In the genomic region with DNA sequence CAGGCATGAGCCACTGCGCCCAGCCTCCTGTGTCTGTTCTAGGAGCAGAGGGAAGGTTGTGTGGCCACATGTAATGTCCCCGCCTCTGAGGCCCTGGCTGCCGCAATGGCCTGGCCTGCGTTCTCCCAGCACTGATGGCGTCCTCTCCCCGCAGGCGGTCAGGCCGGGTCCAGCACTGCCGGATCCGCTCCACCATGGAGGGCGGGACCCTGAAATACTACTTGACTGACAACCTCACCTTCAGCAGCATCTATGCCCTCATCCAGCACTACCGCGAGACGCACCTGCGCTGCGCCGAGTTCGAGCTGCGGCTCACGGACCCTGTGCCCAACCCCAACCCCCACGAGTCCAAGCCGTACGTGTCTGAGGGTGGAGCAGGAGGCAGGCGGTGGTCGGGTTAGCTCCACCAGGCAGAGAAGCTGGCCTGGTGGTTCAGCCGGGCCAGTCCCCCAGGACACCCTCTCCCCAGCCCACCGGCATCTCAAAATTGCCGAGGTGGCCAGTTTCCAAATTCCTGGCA, we compare ENCODE assay signal across 16 cellular contexts.
DNase-seq lines count a peak whose midpoint lies in the region; ATAC-seq, FAIRE-seq and TF ChIP-seq lines count a peak whose summit lies in the region.
"Had no signal": no experiment of that assay in that cellular context is flagged by ENCODE, and none has a peak within 500 bp of the region (broad histone marks: within the 10 kb centered on the region; RNA-seq: fewer than 3 reads in every experiment).

No MANE protein-coding gene starts in this region.

- H3K79me1 ChIP-seq in H9 (ENCODE audit: insufficient read depth, low read depth, low read length, poor library complexity, severe bottlenecking): no peaks in the 10 kb centered on the region
- no peaks in the 10 kb centered on the region for H3K79me1 ChIP-seq in H1 (ENCODE audit: low read depth, low read length)

- no peak overlapping the region for H3T11ph ChIP-seq in H9 (ENCODE audit: low read length)

- H3K56ac ChIP-seq in H9 (ENCODE audit: insufficient read length, low read depth, low read length): no peak overlapping the region
- no peak overlapping the region for H3K56ac ChIP-seq in H1 (replicated peaks; ENCODE audit: insufficient read length, low read depth, low read length)

- H3K23me2 ChIP-seq in H9 (ENCODE audit: insufficient read length, low read depth, low read length, poor library complexity, severe bottlenecking) (no peaks in the 10 kb centered on the region), H1 (ENCODE audit: low read depth, low read length) (no peaks in the 10 kb centered on the region)

- no peak overlapping the region for H3K18ac ChIP-seq in H9 (ENCODE audit: insufficient read length, low read depth, low read length)
- H3K18ac ChIP-seq in H1 (ENCODE audit: extremely low read depth, low read length): no peak overlapping the region

- no peak for TF ChIP-seq RAD21 in H1 (IDR thresholded peaks at IDR 0.05 in 1 of 2, conservative IDR thresholded peaks at IDR 0.05 in 1 of 2; ENCODE audit: low read depth in 2 of 2, low read length in 2 of 2)

- H3K9ac ChIP-seq in H9 (ENCODE audit: extremely low read depth, insufficient read length, low read length) (no peak overlapping the region), H1 (replicated peaks in 1 of 4; ENCODE audit: extremely low read depth in 1 of 4, low read depth in 3 of 4, low read length in 3 of 4) (no peak overlapping the region), neural progenitor cell (no peak overlapping the region)
- H3K9ac ChIP-seq: BLaER1, GM23248, KMS-11 had no signal

- CTCF ChIA-PET in H1 (lab: Charles Lee; ENCODE audit: partially characterized antibody): interaction anchor here (0.6 to 13.3 kb wide), 6 partner anchors 13 to 281 kb away, joined by 3 to 138 read pairs (median 4); no protein-coding TSS in a partner anchor
- CTCF ChIA-PET in CD4-positive, alpha-beta T cell (lab: Charles Lee): interaction anchor here (1.0 kb wide), 1 partner anchor 9 kb away, joined by 3 read pairs; no protein-coding TSS in a partner anchor

- H4K20me1 ChIP-seq in H9 (ENCODE audit: control insufficient read depth, insufficient read depth, insufficient read length): no peaks in the 10 kb centered on the region
- no peaks in the 10 kb centered on the region for H4K20me1 ChIP-seq in H1 (replicated peaks in 1 of 2; ENCODE audit: control insufficient read depth in 1 of 2, insufficient read depth in 2 of 2, low read length in 2 of 2)
- H4K20me1 ChIP-seq in neural progenitor cell (ENCODE audit: low read depth): no peaks in the 10 kb centered on the region
- H4K20me1 ChIP-seq: BLaER1 had no signal

- H2AFZ ChIP-seq in H9 (ENCODE audit: low read length) (no peak overlapping the region), H1 (ENCODE audit: low read length) (no peak overlapping the region), neural progenitor cell (replicated peaks) (no peak overlapping the region)
- H2AFZ ChIP-seq: GM23248 had no signal

- H3K4me2 ChIP-seq in H9 (ENCODE audit: insufficient read depth, insufficient read length, low read length) (no peak overlapping the region), H1 (ENCODE audit: insufficient read depth in 1 of 2, low read depth in 2 of 2, low read length in 2 of 2) (no peak overlapping the region), neural progenitor cell (no peak overlapping the region)
- H3K4me2 ChIP-seq: BLaER1, KMS-11 had no signal

- H3K9me3 Mint-ChIP-seq in H9: no peaks in the 10 kb centered on the region
- H3K9me3 Mint-ChIP-seq in neural progenitor cell: no peaks in the 10 kb centered on the region
- H3K9me3 Mint-ChIP-seq in CD4-positive, alpha-beta T cell: no peaks in the 10 kb centered on the region
- H3K9me3 Mint-ChIP-seq in activated naive CD4-positive, alpha-beta T cell treated with anti-CD3 and anti-CD28 coated beads, Interleukin-2, amount 50 U/mL, for 72 hours: no peaks in the 10 kb centered on the region

- peak; percentile 58 for DNase-seq in activated effector memory CD4-positive, alpha-beta T cell treated with anti-CD3 and anti-CD28 coated beads, Interleukin-2, amount 50 U/mL, for 16 hours
- DNase-seq in activated effector memory CD4-positive, alpha-beta T cell treated with Interleukin-2 at 50 U/mL for 16 hours: no peak
- DNase-seq in H9 (no peak), H1 (ENCODE audit: low read depth in 1 of 2, low spot score in 2 of 2) (no peak), neural progenitor cell (ENCODE audit: low spot score) (no peak)
- no peak for DNase-seq in CD4-positive, alpha-beta T cell
- DNase-seq in activated naive CD4-positive, alpha-beta T cell treated with anti-CD3 and anti-CD28 coated beads, Interleukin-2, amount 50 U/mL, for 72 hours (ENCODE audit: low spot score in 2 of 2): no peak
- DNase-seq: AML-193, Calu3, DMS 273 treated with DMSO at 0.1 percent for 48 hours, GM23248, H7 had no signal

- FAIRE-seq in H1 (lab: Jason Lieb, UNC): no peak

- no peak overlapping the region for H2BK12ac ChIP-seq in H9 (ENCODE audit: insufficient read length, low read depth, low read length)
- no peak overlapping the region for H2BK12ac ChIP-seq in H1 (ENCODE audit: low read depth, low read length)

- H3K79me2 ChIP-seq in H9 (ENCODE audit: insufficient read depth, low read length): no peaks in the 10 kb centered on the region
- no peaks in the 10 kb centered on the region for H3K79me2 ChIP-seq in H1 (ENCODE audit: control insufficient read depth in 1 of 2, insufficient read depth in 2 of 2, low read length in 2 of 2)
- H3K79me2 ChIP-seq in neural progenitor cell (ENCODE audit: low read depth): no peaks in the 10 kb centered on the region

- H3K4me1 ChIP-seq in H9 (ENCODE audit: insufficient read depth, low read length): no peaks in the 10 kb centered on the region
- peaks cover 0 to 3% (median 0%) of the 10 kb centered on the region in 4 experiments; a peak in 1 of 7 replicates for H3K4me1 ChIP-seq in H1 (replicated peaks in 1 of 4; ENCODE audit: control insufficient read depth in 3 of 4, insufficient read depth in 4 of 4, low read length in 3 of 4)
- H3K4me1 ChIP-seq in neural progenitor cell: no peaks in the 10 kb centered on the region
- H3K4me1 ChIP-seq: BLaER1 had no signal

- H3K27me3 Mint-ChIP-seq in H9 (ENCODE audit: low read depth): no peaks in the 10 kb centered on the region
- peaks cover 5% of the 10 kb centered on the region for H3K27me3 Mint-ChIP-seq in neural progenitor cell (ENCODE audit: insufficient read depth, low read depth)
- no peaks in the 10 kb centered on the region for H3K27me3 Mint-ChIP-seq in CD4-positive, alpha-beta T cell

- POLR2A ChIA-PET in H1 (lab: Charles Lee; ENCODE audit: partially characterized antibody): interaction anchor here (1.3 kb wide), 1 partner anchor 24 kb away, joined by 3 read pairs; no protein-coding TSS in a partner anchor
- POLR2A ChIA-PET in CD4-positive, alpha-beta T cell (lab: Charles Lee): no interaction called here

- TF ChIP-seq CTCF in H9 (conservative IDR thresholded peaks at IDR 0.05) (no peak), H1 (IDR thresholded peaks at IDR 0.05; ENCODE audit: control extremely low read depth in 1 of 3, insufficient read depth in 1 of 3, low read depth in 1 of 3, low read length in 3 of 3) (no peak), neural progenitor cell (IDR thresholded peaks at IDR 0.05) (no peak)
- TF ChIP-seq CTCF in CD4-positive, alpha-beta T cell (IDR thresholded peaks at IDR 0.05): no peak

- H2BK120ac ChIP-seq in H9 (ENCODE audit: low read depth, low read length, poor library complexity, severe bottlenecking): no peak overlapping the region
- H2BK120ac ChIP-seq in H1 (replicated peaks; ENCODE audit: low read depth, low read length): no peak overlapping the region

- H3F3A ChIP-seq in neural progenitor cell (ENCODE audit: low read depth): no peaks in the 10 kb centered on the region

- H3K36me3 Mint-ChIP-seq in H9 (ENCODE audit: insufficient read depth in 1 of 3, low read depth in 3 of 3): no peaks in the 10 kb centered on the region
- no peaks in the 10 kb centered on the region for H3K36me3 Mint-ChIP-seq in neural progenitor cell
- no peaks in the 10 kb centered on the region for H3K36me3 Mint-ChIP-seq in CD4-positive, alpha-beta T cell (ENCODE audit: low read depth)
- H3K36me3 Mint-ChIP-seq in activated naive CD4-positive, alpha-beta T cell treated with anti-CD3 and anti-CD28 coated beads, Interleukin-2, amount 50 U/mL, for 72 hours: no peaks in the 10 kb centered on the region

- intact Hi-C loops in CD4-positive, alpha-beta T cell (cut with DNase I, micrococcal nuclease): no loop called here

- H3K4me1 Mint-ChIP-seq in H9 (peaks cover 3 to 6% of the 10 kb centered on the region in 2 experiments; a peak in 3 of 4 replicates), neural progenitor cell (peaks cover 7% of the 10 kb centered on the region)
- no peaks in the 10 kb centered on the region for H3K4me1 Mint-ChIP-seq in CD4-positive, alpha-beta T cell (ENCODE audit: low read depth)

- H3K4me3 Mint-ChIP-seq in H9: no peak overlapping the region
- H3K4me3 Mint-ChIP-seq in neural progenitor cell: no peak overlapping the region
- no peak overlapping the region for H3K4me3 Mint-ChIP-seq in CD4-positive, alpha-beta T cell

- no peak overlapping the region for H3K4ac ChIP-seq in H9 (ENCODE audit: low read depth, low read length)
- no peak overlapping the region for H3K4ac ChIP-seq in H1 (replicated peaks; ENCODE audit: insufficient read length, low read depth, low read length)

- H2BK15ac ChIP-seq in H9 (ENCODE audit: low read depth, low read length) (no peak overlapping the region), H1 (ENCODE audit: low read length) (no peak overlapping the region)

- no peak overlapping the region for H3K23ac ChIP-seq in H9 (ENCODE audit: insufficient read length, low read depth, low read length)
- H3K23ac ChIP-seq in H1 (ENCODE audit: insufficient read length): no peak overlapping the region

- H3K27ac Mint-ChIP-seq in H9 (peak overlapping the region in 2 of 3 experiments; percentile 28 to 67; a peak in 4 of 7 replicates), neural progenitor cell (peak overlapping the region; percentile 36)
- no peak overlapping the region for H3K27ac Mint-ChIP-seq in CD4-positive, alpha-beta T cell
- H3K27ac Mint-ChIP-seq in activated naive CD4-positive, alpha-beta T cell treated with anti-CD3 and anti-CD28 coated beads, Interleukin-2, amount 50 U/mL, for 72 hours: peak overlapping the region in 1 of 2 donors; percentile 20

- H4K91ac ChIP-seq in H9 (ENCODE audit: insufficient read length, low read depth, low read length) (no peak overlapping the region), H1 (replicated peaks; ENCODE audit: insufficient read length, low read length) (no peak overlapping the region)

- H3K36me3 ChIP-seq in H1 (ENCODE audit: control insufficient read depth in 2 of 4, insufficient read depth in 4 of 4, low read length in 3 of 4) (no peaks in the 10 kb centered on the region), neural progenitor cell (no peaks in the 10 kb centered on the region)

- H3K27ac ChIP-seq in H9 (ENCODE audit: insufficient read length, low read depth, low read length) (no peak overlapping the region), H1 (ENCODE audit: low read depth, low read length) (no peak overlapping the region), neural progenitor cell (no peak overlapping the region)
- no peak overlapping the region for H3K27ac ChIP-seq in CD4-positive, alpha-beta T cell (ENCODE audit: low read depth, low read length)
- H3K27ac ChIP-seq: 22Rv1, BLaER1, GM23248, KMS-11 had no signal

- H2BK20ac ChIP-seq in H9 (ENCODE audit: low read depth, low read length, poor library complexity, severe bottlenecking): no peak overlapping the region
- no peak overlapping the region for H2BK20ac ChIP-seq in H1 (ENCODE audit: low read length)

- H3K4me3 ChIP-seq in H1 (ENCODE audit: extremely low read depth in 1 of 4, insufficient read depth in 2 of 4, low read depth in 3 of 4, low read length in 4 of 4): no peak overlapping the region
- H3K4me3 ChIP-seq in neural progenitor cell: no peak overlapping the region
- H3K4me3 ChIP-seq: BLaER1, GM23248 had no signal

- H3K14ac ChIP-seq in H9 (ENCODE audit: insufficient read depth, low read length): no peak overlapping the region
- no peak overlapping the region for H3K14ac ChIP-seq in H1 (ENCODE audit: insufficient read length)

- no peaks in the 10 kb centered on the region for H3K27me3 ChIP-seq in H9 (ENCODE audit: insufficient read depth, low read length)
- no peaks in the 10 kb centered on the region for H3K27me3 ChIP-seq in H1 (replicated peaks in 1 of 4; ENCODE audit: control insufficient read depth in 3 of 4, extremely low read depth in 1 of 4, insufficient read depth in 3 of 4, low read length in 3 of 4)
- H3K27me3 ChIP-seq in neural progenitor cell: no peaks in the 10 kb centered on the region
- no peaks in the 10 kb centered on the region for H3K27me3 ChIP-seq in CD4-positive, alpha-beta T cell (ENCODE audit: control insufficient read depth, insufficient read depth, low read length)
- H3K27me3 ChIP-seq: BLaER1 had no signal

- H2BK5ac ChIP-seq in H9 (ENCODE audit: insufficient read length, low read length) (no peak overlapping the region), H1 (ENCODE audit: low read depth, low read length) (no peak overlapping the region)

- H3K9me3 ChIP-seq in H9 (ENCODE audit: control insufficient read depth, low read depth, low read length): no peaks in the 10 kb centered on the region
- no peaks in the 10 kb centered on the region for H3K9me3 ChIP-seq in H1 (ENCODE audit: insufficient read depth in 2 of 2, low read depth in 1 of 2, low read length in 1 of 2)
- no peaks in the 10 kb centered on the region for H3K9me3 ChIP-seq in neural progenitor cell (ENCODE audit: low read depth)
- no peaks in the 10 kb centered on the region for H3K9me3 ChIP-seq in CD4-positive, alpha-beta T cell (ENCODE audit: control insufficient read depth, low read length)
- H3K9me3 ChIP-seq: BLaER1 had no signal

- ATAC-seq in CD4-positive, alpha-beta T cell (ENCODE audit: poor library complexity): no peak
- no peak for ATAC-seq in activated naive CD4-positive, alpha-beta T cell treated with anti-CD3 and anti-CD28 coated beads, Interleukin-2, amount 50 U/mL, for 72 hours
- ATAC-seq in esophagus mucosa: no peak

- H2AK5ac ChIP-seq in H9 (ENCODE audit: insufficient read length, low read length) (no peak overlapping the region), H1 (ENCODE audit: low read depth, low read length) (no peak overlapping the region)

- no peak overlapping the region for H4K5ac ChIP-seq in H9 (ENCODE audit: insufficient read length, low read depth, low read length)
- no peak overlapping the region for H4K5ac ChIP-seq in H1 (ENCODE audit: insufficient read length, low read depth, low read length)

- H4K8ac ChIP-seq in H9 (replicated peaks; ENCODE audit: insufficient read length, low read depth, low read length) (no peak overlapping the region), H1 (ENCODE audit: extremely low read depth, insufficient read depth, low read length) (peak overlapping the region; percentile 38; the same call in 1 of the 2 replicates)

- TF ChIP-seq POLR2A in H1 (IDR thresholded peaks at IDR 0.05; ENCODE audit: control extremely low read depth in 1 of 2, low read depth in 2 of 2, low read length in 2 of 2): no peak

- no peak for TF ChIP-seq EP300 in H1 (IDR thresholded peaks at IDR 0.05; ENCODE audit: borderline replicate concordance in 1 of 2, low read depth in 2 of 2, low read length in 2 of 2)

- no CpG with 5 or more reads among the region's 28 CpGs for WGBS in H9 (ENCODE audit: extremely low coverage, insufficient read length, low lambda C conversion rate)
- WGBS in H1 (ENCODE audit: extremely low coverage in 1 of 2, insufficient coverage in 1 of 2, insufficient read length in 1 of 2, insufficient replicate concordance in 2 of 2, low coverage in 1 of 2, low lambda C conversion rate in 2 of 2, missing lambda C conversion rate in 1 of 2), 2 experiments: 93% methylated on average over 26 of the region's 28 CpGs; no CpG with 5 or more reads in 1 of the 2 experiments
